1 cellular context compared by ENCODE assay signal in genomic region chr20:51345601-51346101, GRCh38.
TF ChIP-seq lines count a peak whose summit lies in the region.

No MANE protein-coding gene starts in this region.

TF ChIP-seq in SK-N-SH treated with all-trans-retinoic acid at 6 μM for 48 hours, 23 proteins besides CTCF, POLR2A, EP300 and RAD21 (continued from another document):
- TF ChIP-seq TSHZ2 (CRISPR knock-in tag; IDR thresholded peaks at IDR 0.05) (no peak), ZNF565 (CRISPR knock-in tag; conservative IDR thresholded peaks at IDR 0.05; ENCODE audit: low read depth) (no peak), BACH2 (CRISPR knock-in tag; IDR thresholded peaks at IDR 0.05; ENCODE audit: borderline replicate concordance) (no peak)
